Comparison of ENCODE assay signal across 8 cellular contexts in genomic region chr2:70089220-70089945, GRCh38. TPM values are rescaled to one million over a fixed set of nuclear protein-coding genes. Genes with fewer than 3 reads are reported as not detected.
DNase-seq lines count a peak whose midpoint lies in the region; ATAC-seq and TF ChIP-seq lines count a peak whose summit lies in the region.

No MANE protein-coding gene starts in this region.

- H3K4me3 ChIP-seq in NB4 (ENCODE audit: low read depth, low read length) = peak overlapping the region; percentile 91
- H3K4me3 ChIP-seq in fibroblast of the aortic adventitia (ENCODE audit: low read depth, low read length) = peak overlapping the region; percentile 91
- H3K4me3 ChIP-seq in rectal smooth muscle tissue (ENCODE audit: low read length) = peak overlapping the region; percentile 93

- peak overlapping the region; percentile 97 for H3K4me3 Mint-ChIP-seq in activated CD8-positive, alpha-beta T cell treated with anti-CD3 and anti-CD28 coated beads, Interleukin-2, amount 10 ng/mL, durations not matched to agents 7 days and 5 days

- H3K36me3 Mint-ChIP-seq in activated CD8-positive, alpha-beta T cell treated with anti-CD3 and anti-CD28 coated beads, Interleukin-2, amount 10 ng/mL, durations not matched to agents 7 days and 5 days (ENCODE audit: low read depth) = peaks cover 54% of the 10 kb centered on the region

- CTCF ChIA-PET in activated CD8-positive, alpha-beta T cell treated with anti-CD3 and anti-CD28 coated beads, Interleukin-2, amount 10 ng/mL, durations not matched to agents 7 days and 5 days (lab: Charles Lee) = interaction anchor here (0.7 to 3.7 kb wide), 9 partner anchors 33 to 177 kb away, joined by 3 to 14 read pairs (median 6); no protein-coding TSS in a partner anchor

- no peaks in the 10 kb centered on the region for H3K27me3 ChIP-seq in rectal smooth muscle tissue (ENCODE audit: control insufficient read depth, insufficient read depth, low read length)

- peaks cover 21% of the 10 kb centered on the region for H3K4me1 ChIP-seq in rectal smooth muscle tissue (ENCODE audit: control insufficient read depth, insufficient read depth, low read length)

- peak overlapping the region; percentile 100 for H3K27ac ChIP-seq in rectal smooth muscle tissue (ENCODE audit: low read depth, low read length)

- H3K9ac ChIP-seq in rectal smooth muscle tissue (ENCODE audit: low read length) = peak overlapping the region; percentile 35

- H3K4me1 Mint-ChIP-seq in activated CD8-positive, alpha-beta T cell treated with anti-CD3 and anti-CD28 coated beads, Interleukin-2, amount 10 ng/mL, durations not matched to agents 7 days and 5 days (ENCODE audit: low read depth) = peaks cover 54% of the 10 kb centered on the region

- no peaks in the 10 kb centered on the region for H3K27me3 Mint-ChIP-seq in activated CD8-positive, alpha-beta T cell treated with anti-CD3 and anti-CD28 coated beads, Interleukin-2, amount 10 ng/mL, durations not matched to agents 7 days and 5 days (ENCODE audit: low read depth)

- H3K9me3 Mint-ChIP-seq in activated CD8-positive, alpha-beta T cell treated with anti-CD3 and anti-CD28 coated beads, Interleukin-2, amount 10 ng/mL, durations not matched to agents 7 days and 5 days (ENCODE audit: insufficient read depth) = peaks cover 4% of the 10 kb centered on the region

- H3K27ac Mint-ChIP-seq in activated CD8-positive, alpha-beta T cell treated with anti-CD3 and anti-CD28 coated beads, Interleukin-2, amount 10 ng/mL, durations not matched to agents 7 days and 5 days = peak overlapping the region; percentile 100

- H3K36me3 ChIP-seq in rectal smooth muscle tissue (ENCODE audit: control insufficient read depth, insufficient read depth, low read length) = peaks cover 9% of the 10 kb centered on the region

- TF ChIP-seq CTCF in NB4 (IDR thresholded peaks at IDR 0.05; ENCODE audit: low read depth, low read length) (no peak), fibroblast of the aortic adventitia (IDR thresholded peaks at IDR 0.05; ENCODE audit: insufficient read depth, low read length) (no peak)

- peak; percentile 3 for TF ChIP-seq POLR2A in NB4 (IDR thresholded peaks at IDR 0.05; ENCODE audit: extremely low read depth, insufficient read length)

- ATAC-seq in activated CD8-positive, alpha-beta T cell treated with anti-CD3 and anti-CD28 coated beads, Interleukin-2, amount 10 ng/mL, durations not matched to agents 7 days and 5 days = no peak
- ATAC-seq in GM21360 (IDR thresholded peaks at IDR 0.05; ENCODE audit: unreplicated experiment) (no peak), HG02571 (IDR thresholded peaks at IDR 0.05; ENCODE audit: unreplicated experiment) (no peak)

- POLR2A ChIA-PET in activated CD8-positive, alpha-beta T cell treated with anti-CD3 and anti-CD28 coated beads, Interleukin-2, amount 10 ng/mL, durations not matched to agents 7 days and 5 days (lab: Charles Lee) = interaction anchor here (0.8 to 14.2 kb wide), 12 partner anchors 16 to 176 kb away, joined by 3 to 370 read pairs (median 7); partner anchors contain the start of gene C2orf42

- peak; percentile 43 for DNase-seq in DMS79 treated with DMSO at 0.1 percent for 48 hours (lab: John Stamatoyannopoulos, UW)
- DNase-seq in NB4 (ENCODE audit: low read depth) = peak; percentile 58
- peak; percentile 56 for DNase-seq in activated CD8-positive, alpha-beta T cell treated with anti-CD3 and anti-CD28 coated beads, Interleukin-2, amount 10 ng/mL, durations not matched to agents 7 days and 5 days
- DNase-seq in fibroblast of the aortic adventitia (ENCODE audit: low read depth) = peak; percentile 28
- no peak for DNase-seq in central memory CD4-positive, alpha-beta T cell

RNA-seq across cellular contexts. Expression of gene PCBP1, which starts 2.1 kb away (rescaled TPM):
- 100 to 1,000 TPM; 516 to 518 TPM for total RNA-seq in activated CD8-positive, alpha-beta T cell treated with anti-CD3 and anti-CD28 coated beads, Interleukin-2, amount 10 ng/mL, durations not matched to agents 7 days and 5 days
- total RNA-seq in fibroblast of the aortic adventitia (ENCODE audit: low replicate concordance) = 13.0 and 68.5 TPM in 2 replicates
